Comparison of ENCODE assay signal across 1 cellular context in the genomic region with DNA sequence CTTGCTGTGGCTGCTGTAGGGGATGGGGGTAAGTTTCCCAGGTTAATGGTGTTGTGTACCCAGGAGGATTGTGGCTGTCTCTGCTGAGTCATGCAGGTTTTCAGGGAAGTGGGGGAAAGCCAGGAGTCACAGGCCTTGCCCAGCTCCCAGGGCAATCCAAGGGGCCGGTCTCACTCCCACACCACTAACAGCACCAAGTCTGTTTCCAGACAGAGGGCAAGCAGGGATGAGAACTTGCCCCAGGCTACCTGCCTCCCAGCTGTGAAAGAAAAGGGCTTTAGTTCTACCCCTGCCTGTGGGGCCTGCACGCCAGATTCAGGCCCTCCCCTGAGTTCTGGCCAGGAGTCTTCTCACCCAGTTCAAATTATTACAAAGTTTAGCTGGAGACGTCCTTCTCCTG.
TF ChIP-seq lines count a peak whose summit lies in the region.

No MANE protein-coding gene starts in this region.

TF ChIP-seq in GM23338, 12 proteins besides CTCF, POLR2A, EP300 and RAD21 (continued from another document):
- TF ChIP-seq, protein P1, sequence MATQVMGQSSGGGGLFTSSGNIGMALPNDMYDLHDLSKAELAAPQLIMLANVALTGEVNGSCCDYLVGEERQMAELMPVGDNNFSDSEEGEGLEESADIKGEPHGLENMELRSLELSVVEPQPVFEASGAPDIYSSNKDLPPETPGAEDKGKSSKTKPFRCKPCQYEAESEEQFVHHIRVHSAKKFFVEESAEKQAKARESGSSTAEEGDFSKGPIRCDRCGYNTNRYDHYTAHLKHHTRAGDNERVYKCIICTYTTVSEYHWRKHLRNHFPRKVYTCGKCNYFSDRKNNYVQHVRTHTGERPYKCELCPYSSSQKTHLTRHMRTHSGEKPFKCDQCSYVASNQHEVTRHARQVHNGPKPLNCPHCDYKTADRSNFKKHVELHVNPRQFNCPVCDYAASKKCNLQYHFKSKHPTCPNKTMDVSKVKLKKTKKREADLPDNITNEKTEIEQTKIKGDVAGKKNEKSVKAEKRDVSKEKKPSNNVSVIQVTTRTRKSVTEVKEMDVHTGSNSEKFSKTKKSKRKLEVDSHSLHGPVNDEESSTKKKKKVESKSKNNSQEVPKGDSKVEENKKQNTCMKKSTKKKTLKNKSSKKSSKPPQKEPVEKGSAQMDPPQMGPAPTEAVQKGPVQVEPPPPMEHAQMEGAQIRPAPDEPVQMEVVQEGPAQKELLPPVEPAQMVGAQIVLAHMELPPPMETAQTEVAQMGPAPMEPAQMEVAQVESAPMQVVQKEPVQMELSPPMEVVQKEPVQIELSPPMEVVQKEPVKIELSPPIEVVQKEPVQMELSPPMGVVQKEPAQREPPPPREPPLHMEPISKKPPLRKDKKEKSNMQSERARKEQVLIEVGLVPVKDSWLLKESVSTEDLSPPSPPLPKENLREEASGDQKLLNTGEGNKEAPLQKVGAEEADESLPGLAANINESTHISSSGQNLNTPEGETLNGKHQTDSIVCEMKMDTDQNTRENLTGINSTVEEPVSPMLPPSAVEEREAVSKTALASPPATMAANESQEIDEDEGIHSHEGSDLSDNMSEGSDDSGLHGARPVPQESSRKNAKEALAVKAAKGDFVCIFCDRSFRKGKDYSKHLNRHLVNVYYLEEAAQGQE (IDR thresholded peaks at IDR 0.05; ENCODE audit: unreplicated experiment) = no peak
- no peak for TF ChIP-seq JUNB (IDR thresholded peaks at IDR 0.05; ENCODE audit: unreplicated experiment)
- no peak for TF ChIP-seq ZNF114 (CRISPR knock-in tag; IDR thresholded peaks at IDR 0.05)
- TF ChIP-seq, protein P2, sequence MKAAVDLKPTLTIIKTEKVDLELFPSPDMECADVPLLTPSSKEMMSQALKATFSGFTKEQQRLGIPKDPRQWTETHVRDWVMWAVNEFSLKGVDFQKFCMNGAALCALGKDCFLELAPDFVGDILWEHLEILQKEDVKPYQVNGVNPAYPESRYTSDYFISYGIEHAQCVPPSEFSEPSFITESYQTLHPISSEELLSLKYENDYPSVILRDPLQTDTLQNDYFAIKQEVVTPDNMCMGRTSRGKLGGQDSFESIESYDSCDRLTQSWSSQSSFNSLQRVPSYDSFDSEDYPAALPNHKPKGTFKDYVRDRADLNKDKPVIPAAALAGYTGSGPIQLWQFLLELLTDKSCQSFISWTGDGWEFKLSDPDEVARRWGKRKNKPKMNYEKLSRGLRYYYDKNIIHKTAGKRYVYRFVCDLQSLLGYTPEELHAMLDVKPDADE (IDR thresholded peaks at IDR 0.05) = no peak
TF ChIP-seq in GM23338: peak in this region for 0.
